Comparison of ENCODE assay signal across 12 cellular contexts in genomic region chr9:125343518-125344284, GRCh38.
DNase-seq lines count a peak whose midpoint lies in the region; ATAC-seq and TF ChIP-seq lines count a peak whose summit lies in the region.
"Had no signal": no experiment of that assay in that cellular context is flagged by ENCODE, and none has a peak within 500 bp of the region (broad histone marks: within the 10 kb centered on the region; RNA-seq: fewer than 3 reads in every experiment).

No MANE protein-coding gene starts in this region.

- no peak for ATAC-seq in activated naive CD8-positive, alpha-beta T cell treated with anti-CD3 and anti-CD28 coated beads, Interleukin-2, amount 50 U/mL, for 24 hours
- ATAC-seq in CD4-positive, alpha-beta T cell (ENCODE audit: poor library complexity) = no peak
- no peak for ATAC-seq in HG02840 (IDR thresholded peaks at IDR 0.05; ENCODE audit: low FRiP score, unreplicated experiment)

- no peaks in the 10 kb centered on the region for H3K4me1 Mint-ChIP-seq in activated naive CD8-positive, alpha-beta T cell treated with anti-CD3 and anti-CD28 coated beads, Interleukin-2, amount 50 U/mL, for 24 hours
- H3K4me1 Mint-ChIP-seq in CD4-positive, alpha-beta T cell (ENCODE audit: low read depth) = no peaks in the 10 kb centered on the region

- no peaks in the 10 kb centered on the region for H3K9me3 Mint-ChIP-seq in activated naive CD8-positive, alpha-beta T cell treated with anti-CD3 and anti-CD28 coated beads, Interleukin-2, amount 50 U/mL, for 24 hours
- H3K9me3 Mint-ChIP-seq in CD4-positive, alpha-beta T cell = no peaks in the 10 kb centered on the region

- H3K27me3 ChIP-seq in CD4-positive, alpha-beta T cell (ENCODE audit: control insufficient read depth, insufficient read depth, low read length) = no peaks in the 10 kb centered on the region
- H3K27me3 ChIP-seq: right lobe of liver, uterus had no signal

- intact Hi-C loops in CD4-positive, alpha-beta T cell (cut with DNase I, micrococcal nuclease) = no loop called here

- no peak overlapping the region for H3K27ac ChIP-seq in CD4-positive, alpha-beta T cell (ENCODE audit: low read depth, low read length)
- H3K27ac ChIP-seq: right lobe of liver had no signal

- no peaks in the 10 kb centered on the region for H3K9me3 ChIP-seq in CD4-positive, alpha-beta T cell (ENCODE audit: control insufficient read depth, low read length)
- H3K9me3 ChIP-seq: right lobe of liver, uterus had no signal

- no peak for TF ChIP-seq CTCF in CD4-positive, alpha-beta T cell (IDR thresholded peaks at IDR 0.05)

- DNase-seq in COR-L47 (lab: John Stamatoyannopoulos, UW) = peak; percentile 76
- peak; percentile 53 to 79 for DNase-seq in NCI-H2081 (lab: John Stamatoyannopoulos, UW)
- DNase-seq in cerebellum (ENCODE audit: low spot score) = peak; percentile 4
- DNase-seq in left kidney (ENCODE audit: low read depth, low spot score) = peak; percentile 41
- no peak for DNase-seq in activated naive CD8-positive, alpha-beta T cell treated with anti-CD3 and anti-CD28 coated beads, Interleukin-2, amount 50 U/mL, for 24 hours
- DNase-seq in stimulated activated CD4-positive, alpha-beta T cell treated with anti-CD3 and anti-CD28 coated beads, Interleukin-12 subunit alpha, Interleukin-12 subunit beta, amount 100 ng/mL, for 4 hours = no peak
- DNase-seq in CD4-positive, alpha-beta T cell = no peak
- DNase-seq: effector CD8-positive, alpha-beta T cell; NCI-H226; right lobe of liver; uterus had no signal

- POLR2A ChIA-PET in CD4-positive, alpha-beta T cell (lab: Charles Lee) = no interaction called here

- no peak overlapping the region for H3K27ac Mint-ChIP-seq in activated naive CD8-positive, alpha-beta T cell treated with anti-CD3 and anti-CD28 coated beads, Interleukin-2, amount 50 U/mL, for 24 hours
- H3K27ac Mint-ChIP-seq in CD4-positive, alpha-beta T cell = no peak overlapping the region

- H3K36me3 Mint-ChIP-seq in activated naive CD8-positive, alpha-beta T cell treated with anti-CD3 and anti-CD28 coated beads, Interleukin-2, amount 50 U/mL, for 24 hours (ENCODE audit: low read depth) = peaks cover 41% of the 10 kb centered on the region
- H3K36me3 Mint-ChIP-seq in CD4-positive, alpha-beta T cell (ENCODE audit: low read depth) = peaks cover 89% of the 10 kb centered on the region

- CTCF ChIA-PET in CD4-positive, alpha-beta T cell (lab: Charles Lee) = no interaction called here

- no peak overlapping the region for H3K4me3 Mint-ChIP-seq in activated naive CD8-positive, alpha-beta T cell treated with anti-CD3 and anti-CD28 coated beads, Interleukin-2, amount 50 U/mL, for 24 hours
- H3K4me3 Mint-ChIP-seq in CD4-positive, alpha-beta T cell = no peak overlapping the region

- H3K27me3 Mint-ChIP-seq in activated naive CD8-positive, alpha-beta T cell treated with anti-CD3 and anti-CD28 coated beads, Interleukin-2, amount 50 U/mL, for 24 hours = no peaks in the 10 kb centered on the region
- no peaks in the 10 kb centered on the region for H3K27me3 Mint-ChIP-seq in CD4-positive, alpha-beta T cell

Comparison
In these comparisons a context has a peak if more than half of its experiments do, and no peak if none do; other contexts are left out.
1. DNase-seq: peak in COR-L47 (single experiment), NCI-H2081 (2 of 2), cerebellum (single experiment) and left kidney (single experiment); none in activated naive CD8-positive, alpha-beta T cell treated with anti-CD3 and anti-CD28 coated beads, Interleukin-2, amount 50 U/mL, for 24 hours (single experiment), stimulated activated CD4-positive, alpha-beta T cell treated with anti-CD3 and anti-CD28 coated beads, Interleukin-12 subunit alpha, Interleukin-12 subunit beta, amount 100 ng/mL, for 4 hours (single experiment) and CD4-positive, alpha-beta T cell (0 of 10).